In genomic region chr14:75208843-75209242, GRCh38 we compare ENCODE assay signal across 21 cellular contexts. TPM values are rescaled to one million over a fixed set of nuclear protein-coding genes. Genes with fewer than 3 reads are reported as not detected.
DNase-seq lines count a peak whose midpoint lies in the region; ATAC-seq and TF ChIP-seq lines count a peak whose summit lies in the region.
"Had no signal": no experiment of that assay in that cellular context is flagged by ENCODE, and none has a peak within 500 bp of the region (broad histone marks: within the 10 kb centered on the region; RNA-seq: fewer than 3 reads in every experiment).

No MANE protein-coding gene starts in this region.

- no peak overlapping the region for H2AFZ ChIP-seq in hepatocyte
- H2AFZ ChIP-seq: GM23248 had no signal

- no peak overlapping the region for H3K9ac ChIP-seq in BLaER1
- H3K9ac ChIP-seq: BLaER1 treated with 17β-estradiol and CSF1 and Interleukin-3, amounts not matched to agents 10 nM and 100 nM; GM23248 had no signal

- H3K27ac ChIP-seq in BLaER1, result peak overlapping the region; percentile 30; the same call in 1 of the 2 replicates
- H3K27ac ChIP-seq in hepatocyte, result no peak overlapping the region
- H3K27ac ChIP-seq in spleen, result no peak overlapping the region
- H3K27ac ChIP-seq: BLaER1 treated with 17β-estradiol and CSF1 and Interleukin-3, amounts not matched to agents 10 nM and 100 nM; GM23248; HL-60 had no signal

- H3K36me3 ChIP-seq in BLaER1, result no peaks in the 10 kb centered on the region
- H3K36me3 ChIP-seq in hepatocyte (replicated peaks; ENCODE audit: insufficient read depth, low read depth), result no peaks in the 10 kb centered on the region
- no peaks in the 10 kb centered on the region for H3K36me3 ChIP-seq in spleen
- H3K36me3 ChIP-seq: BLaER1 treated with 17β-estradiol and CSF1 and Interleukin-3, amounts not matched to agents 10 nM and 100 nM had no signal

- H3K4me1 Mint-ChIP-seq in T-helper 17 cell, result peaks cover 10% of the 10 kb centered on the region

- 68% methylated on average over 6 of the region's 6 CpGs for WGBS in hepatocyte (ENCODE audit: low lambda C conversion rate, missing lambda C conversion rate)
- 88 to 97% (median 96%) methylated on average over 6 of the region's 6 CpGs for WGBS in spleen, 5 donors

- H3K4me3 Mint-ChIP-seq in T-helper 17 cell, result no peak overlapping the region
- H3K4me3 Mint-ChIP-seq: CD8-positive, alpha-beta T cell; HFFc6 had no signal

- H3K36me3 Mint-ChIP-seq in T-helper 17 cell (ENCODE audit: low read depth), result no peaks in the 10 kb centered on the region
- H3K36me3 Mint-ChIP-seq: CD8-positive, alpha-beta T cell had no signal

- TF ChIP-seq POLR2A in spleen (IDR thresholded peaks at IDR 0.05), result no peak

- DNase-seq in T-helper 17 cell (no peak), hepatocyte (ENCODE audit: low spot score) (peak; percentile 30), spleen (peak; percentile 18), COLO829 (ENCODE audit: low spot score) (no peak), occipital lobe (lab: John Stamatoyannopoulos, UW) (no peak)
- DNase-seq in activated CD4-positive, alpha-beta T cell treated with anti-CD3 and anti-CD28 coated beads, Interleukin-2, amount 50 U/mL, for 48 hours, result no peak
- DNase-seq: 8988T; CD8-positive, alpha-beta T cell; COR-L47; DMS 273 treated with DMSO at 0.1 percent for 48 hours; DMS53; DND-41; EL; GM23248; H7; HFFc6; IMR-90 had no signal

- intact Hi-C loops in spleen (cut with DNase I; ENCODE audit: low total_unique reads), result no loop called here

- H3K4me2 ChIP-seq in BLaER1 (no peak overlapping the region), hepatocyte (no peak overlapping the region)
- H3K4me2 ChIP-seq: BLaER1 treated with 17β-estradiol and CSF1 and Interleukin-3, amounts not matched to agents 10 nM and 100 nM had no signal

- H3K4me3 ChIP-seq in BLaER1, result no peak overlapping the region
- H3K4me3 ChIP-seq in hepatocyte, result no peak overlapping the region
- H3K4me3 ChIP-seq in spleen, result no peak overlapping the region
- H3K4me3 ChIP-seq: BLaER1 treated with 17β-estradiol and CSF1 and Interleukin-3, amounts not matched to agents 10 nM and 100 nM; GM23248 had no signal

- no peaks in the 10 kb centered on the region for H4K20me1 ChIP-seq in BLaER1
- H4K20me1 ChIP-seq in hepatocyte (ENCODE audit: insufficient read depth, poor library complexity, severe bottlenecking), result no peaks in the 10 kb centered on the region
- H4K20me1 ChIP-seq: BLaER1 treated with 17β-estradiol and CSF1 and Interleukin-3, amounts not matched to agents 10 nM and 100 nM had no signal

- H3K4me1 ChIP-seq in BLaER1 (peaks cover 28% of the 10 kb centered on the region), hepatocyte (ENCODE audit: insufficient read depth) (peaks cover 3% of the 10 kb centered on the region), spleen (peaks cover 0 to 13% (median 6%) of the 10 kb centered on the region in 6 donors)

- no peaks in the 10 kb centered on the region for H3K27me3 Mint-ChIP-seq in T-helper 17 cell

- no peaks in the 10 kb centered on the region for H3K79me2 ChIP-seq in hepatocyte

- H3K9me3 ChIP-seq in BLaER1 (no peaks in the 10 kb centered on the region), T-helper 17 cell (ENCODE audit: control insufficient read depth, low read length, poor library complexity, severe bottlenecking) (no peaks in the 10 kb centered on the region), hepatocyte (ENCODE audit: low read depth) (no peaks in the 10 kb centered on the region), spleen (no peaks in the 10 kb centered on the region)
- H3K9me3 ChIP-seq: BLaER1 treated with 17β-estradiol and CSF1 and Interleukin-3, amounts not matched to agents 10 nM and 100 nM had no signal

- H3K27me3 ChIP-seq in BLaER1 (no peaks in the 10 kb centered on the region), hepatocyte (no peaks in the 10 kb centered on the region), spleen (replicated peaks in 1 of 7) (no peaks in the 10 kb centered on the region)
- H3K27me3 ChIP-seq: BLaER1 treated with 17β-estradiol and CSF1 and Interleukin-3, amounts not matched to agents 10 nM and 100 nM had no signal

- H3K27ac Mint-ChIP-seq in T-helper 17 cell, result peak overlapping the region; percentile 37
- H3K27ac Mint-ChIP-seq: CD8-positive, alpha-beta T cell; HFFc6 had no signal

- no peak for ATAC-seq in T-helper 17 cell
- ATAC-seq: CD8-positive, alpha-beta T cell; HCT116 had no signal

- no peak for TF ChIP-seq CTCF in hepatocyte (IDR thresholded peaks at IDR 0.05; ENCODE audit: poor library complexity)
- no peak for TF ChIP-seq CTCF in spleen (IDR thresholded peaks at IDR 0.05 in 8 of 11, conservative IDR thresholded peaks at IDR 0.05 in 3 of 11)

- no peaks in the 10 kb centered on the region for H3K9me2 ChIP-seq in hepatocyte (replicated peaks; ENCODE audit: insufficient read depth)

RNA-seq across cellular contexts. Expression of gene TMED10, which starts 32.4 kb away (rescaled TPM):
- 100 to 1,000 TPM; 190 to 195 TPM for total RNA-seq in T-helper 17 cell
- 375 and 378 TPM in 2 replicates for total RNA-seq in hepatocyte
- polyA plus RNA-seq in hepatocyte, result 390 and 411 TPM in 2 replicates
- total RNA-seq in spleen, result 100 to 1,000 TPM; 167 to 212 (median 191) TPM
- 10 to 100 TPM; 33.3 to 52.2 (median 46.6) TPM for polyA plus RNA-seq in spleen
- 135 TPM for total RNA-seq in occipital lobe

Comparison
In these comparisons a context has a peak if more than half of its experiments do, and no peak if none do; other contexts are left out.
1. DNase-seq: peak in hepatocyte (single experiment) and spleen (single experiment); none in T-helper 17 cell (0 of 3), COLO829 (single experiment), occipital lobe (single experiment) and activated CD4-positive, alpha-beta T cell treated with anti-CD3 and anti-CD28 coated beads, Interleukin-2, amount 50 U/mL, for 48 hours (0 of 2).